In genomic region chr13:30615851-30616311, GRCh38 we compare ENCODE assay signal across 8 cellular contexts. TPM values are rescaled to one million over a fixed set of nuclear protein-coding genes. Genes with fewer than 3 reads are reported as not detected.
DNase-seq lines count a peak whose midpoint lies in the region; ATAC-seq and TF ChIP-seq lines count a peak whose summit lies in the region.

No MANE protein-coding gene starts in this region.

- H3K79me2 ChIP-seq in smooth muscle cell (ENCODE audit: low read depth), result peaks cover 52% of the 10 kb centered on the region

- H4K20me1 ChIP-seq in smooth muscle cell (ENCODE audit: low read depth), result peaks cover 17% of the 10 kb centered on the region

- H3K4me2 ChIP-seq in smooth muscle cell, result peak overlapping the region; percentile 85

- no peaks in the 10 kb centered on the region for H3K27me3 ChIP-seq in heart right ventricle
- H3K27me3 ChIP-seq in RWPE2 (ENCODE audit: insufficient read depth, poor library complexity, severe bottlenecking), result no peaks in the 10 kb centered on the region
- no peaks in the 10 kb centered on the region for H3K27me3 ChIP-seq in smooth muscle cell (ENCODE audit: low read depth)

- ATAC-seq in heart right ventricle (no peak), Right ventricle myocardium inferior (no peak), RWPE2 (ENCODE audit: low read depth) (no peak), GM18502 (IDR thresholded peaks at IDR 0.05; ENCODE audit: poor library complexity, unreplicated experiment) (no peak), GM21825 (IDR thresholded peaks at IDR 0.05; ENCODE audit: unreplicated experiment) (no peak)

- H3K9me3 ChIP-seq in heart right ventricle (no peaks in the 10 kb centered on the region), RWPE2 (ENCODE audit: severe bottlenecking) (no peaks in the 10 kb centered on the region), smooth muscle cell (replicated peaks; ENCODE audit: low read depth) (no peaks in the 10 kb centered on the region)

- no peaks in the 10 kb centered on the region for H3F3A ChIP-seq in smooth muscle cell (ENCODE audit: low read depth)

- peaks cover 0 to 38% (median 27%) of the 10 kb centered on the region in 9 donors for H3K4me1 ChIP-seq in heart right ventricle
- H3K4me1 ChIP-seq in RWPE2 (ENCODE audit: insufficient read depth, poor library complexity, severe bottlenecking), result peaks cover 6% of the 10 kb centered on the region
- H3K4me1 ChIP-seq in smooth muscle cell (ENCODE audit: low read depth), result peaks cover 30% of the 10 kb centered on the region

- no peak for TF ChIP-seq CTCF in heart right ventricle (IDR thresholded peaks at IDR 0.05)
- no peak for TF ChIP-seq CTCF in RWPE2 (IDR thresholded peaks at IDR 0.05; ENCODE audit: poor library complexity, severe bottlenecking)
- no peak for TF ChIP-seq CTCF in smooth muscle cell (IDR thresholded peaks at IDR 0.05; ENCODE audit: borderline replicate concordance, insufficient read depth, poor library complexity, severe bottlenecking)

- H2AFZ ChIP-seq in smooth muscle cell (ENCODE audit: low read depth), result peak overlapping the region; percentile 61

- H3K4me3 ChIP-seq in heart right ventricle, result peak overlapping the region in 9 of 10 donors; percentile 55 to 85 (median 79)
- H3K4me3 ChIP-seq in RWPE2 (ENCODE audit: severe bottlenecking), result peak overlapping the region; percentile 56
- H3K4me3 ChIP-seq in smooth muscle cell, result peak overlapping the region; percentile 79

- H3K9ac ChIP-seq in smooth muscle cell (ENCODE audit: low read depth), result peak overlapping the region; percentile 98

- 2 to 3% methylated on average over 7 of the region's 7 CpGs for WGBS in heart right ventricle, 2 donors
- WGBS in smooth muscle cell (ENCODE audit: low lambda C conversion rate), result 13% methylated on average over 7 of the region's 7 CpGs

- intact Hi-C loops in heart right ventricle (cut with DNase I), result loop anchor here in 8 of 10 donors (2.0 to 10.0 kb wide), 11 partner anchors 41 to 311 kb away; partner anchors contain the start of genes HMGB1 (in 5 of the 8), KATNAL1 (in 4 of the 8) and UBE2L5 (in 1 of the 8)
- intact Hi-C loops in Right ventricle myocardium inferior (cut with DNase I), result loop anchor here (5.0 kb wide), 2 partner anchors 186 to 309 kb away; partner anchors contain the start of gene KATNAL1

- peaks cover 0 to 3% (median 0%) of the 10 kb centered on the region in 9 donors for H3K36me3 ChIP-seq in heart right ventricle
- H3K36me3 ChIP-seq in RWPE2 (ENCODE audit: low read depth), result peaks cover 4% of the 10 kb centered on the region; the same call in 1 of the 2 replicates
- H3K36me3 ChIP-seq in smooth muscle cell (ENCODE audit: low read depth), result no peaks in the 10 kb centered on the region

- no peak for DNase-seq in heart right ventricle
- no peak for DNase-seq in Right ventricle myocardium inferior (ENCODE audit: missing footprints)
- no peak for DNase-seq in RWPE2 (ENCODE audit: low spot score)
- DNase-seq in foreskin melanocyte, result peak; percentile 42
- DNase-seq in smooth muscle cell (lab: John Stamatoyannopoulos, UW; ENCODE audit: unreplicated experiment), result no peak
- DNase-seq in NCI-H128 (lab: John Stamatoyannopoulos, UW; ENCODE audit: unreplicated experiment), result no peak

- H3K27ac ChIP-seq in heart right ventricle (peak overlapping the region; percentile 96 to 100 (median 99)), RWPE2 (ENCODE audit: poor library complexity, severe bottlenecking) (peak overlapping the region; percentile 90), smooth muscle cell (ENCODE audit: low read depth) (peak overlapping the region; percentile 100)

RNA-seq across cellular contexts. Expression of gene USPL1, which starts 1.8 kb away (rescaled TPM):
- total RNA-seq in heart right ventricle (10 to 100 TPM in 3 of 10 donors, 1 to 10 TPM in 7; 8.9 to 10.6 (median 9.8) TPM), Right ventricle myocardium inferior (10.3 TPM), smooth muscle cell (33.3 and 37.7 TPM in 2 replicates)
- polyA plus RNA-seq in heart right ventricle (1 to 10 TPM; 4.9 to 9.7 TPM), smooth muscle cell (11.6 and 12.3 TPM in 2 replicates)
